Comparison of ENCODE assay signal across 1 cellular context in genomic region chr1:236114076-236114747, GRCh38.
TF ChIP-seq lines count a peak whose summit lies in the region.

No MANE protein-coding gene starts in this region.

TF ChIP-seq in GM12878, 131 proteins besides CTCF, POLR2A, EP300 and RAD21:
- TF ChIP-seq PKNOX1 (IDR thresholded peaks at IDR 0.05): no peak
- TF ChIP-seq PAX8 (IDR thresholded peaks at IDR 0.05): no peak
- TF ChIP-seq STAT3 (IDR thresholded peaks at IDR 0.05; ENCODE audit: low read depth, low read length): no peak
- TF ChIP-seq IKZF1 (conservative IDR thresholded peaks at IDR 0.05): no peak
- TF ChIP-seq NRF1 (conservative IDR thresholded peaks at IDR 0.05; ENCODE audit: low read depth, low read length): no peak
- TF ChIP-seq SREBF2 (IDR thresholded peaks at IDR 0.05; ENCODE audit: low read length): no peak
- TF ChIP-seq E4F1 (IDR thresholded peaks at IDR 0.05; ENCODE audit: borderline replicate concordance, partially characterized antibody): no peak
- TF ChIP-seq MYC (IDR thresholded peaks at IDR 0.05; ENCODE audit: insufficient read depth, insufficient read length, insufficient replicate concordance, low read length, severe bottlenecking): no peak
- TF ChIP-seq IKZF2 (IDR thresholded peaks at IDR 0.05): no peak
- no peak for TF ChIP-seq BACH1 (IDR thresholded peaks at IDR 0.05; ENCODE audit: borderline replicate concordance)
- TF ChIP-seq ETV6 (conservative IDR thresholded peaks at IDR 0.05 in 1 of 2, IDR thresholded peaks at IDR 0.05 in 1 of 2; ENCODE audit: borderline replicate concordance in 1 of 2, low read depth in 1 of 2): no peak
- TF ChIP-seq ATF2 (IDR thresholded peaks at IDR 0.05; ENCODE audit: low read length): no peak
- TF ChIP-seq CBFB (IDR thresholded peaks at IDR 0.05; ENCODE audit: low read depth): no peak
- no peak for TF ChIP-seq ZBTB40 (IDR thresholded peaks at IDR 0.05; ENCODE audit: borderline replicate concordance)
TF ChIP-seq in GM12878: peak in this region for 0.
